ENCODE assay signal across 23 cellular contexts in the genomic region with DNA sequence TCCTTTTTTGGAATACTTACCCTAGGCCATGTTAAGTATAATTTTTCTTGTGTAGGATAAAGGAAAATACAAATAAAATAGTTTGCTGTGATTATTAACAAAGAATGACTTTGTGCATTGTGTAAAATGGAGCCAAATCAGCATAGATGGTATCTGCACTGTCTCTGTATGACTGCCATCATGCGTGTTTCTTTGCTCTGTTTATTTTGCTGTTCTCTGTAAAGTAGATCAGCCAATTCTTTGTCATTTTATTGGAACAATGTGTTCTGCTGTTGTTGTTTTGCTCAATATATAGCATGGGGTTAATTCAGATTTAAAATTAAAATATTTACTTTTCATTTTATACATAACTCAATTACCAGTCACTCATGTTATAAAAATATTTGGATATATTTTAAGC.
DNase-seq lines count a peak whose midpoint lies in the region; ATAC-seq and TF ChIP-seq lines count a peak whose summit lies in the region.
"Had no signal": no experiment of that assay in that cellular context is flagged by ENCODE, and none has a peak within 500 bp of the region (broad histone marks: within the 10 kb centered on the region; RNA-seq: fewer than 3 reads in every experiment).

No MANE protein-coding gene starts in this region.

- TF ChIP-seq RAD21 in SK-N-SH (IDR thresholded peaks at IDR 0.05; ENCODE audit: low read length): no peak

- no peak for ATAC-seq in SK-N-SH treated with all-trans-retinoic acid at 6 μM for 48 hours
- ATAC-seq in GM18502 (IDR thresholded peaks at IDR 0.05; ENCODE audit: poor library complexity, unreplicated experiment): no peak
- ATAC-seq: A549 had no signal

- TF ChIP-seq CTCF in SK-N-SH (IDR thresholded peaks at IDR 0.05) (no peak), VCaP (conservative IDR thresholded peaks at IDR 0.05) (no peak)

- intact Hi-C loops in posterior cingulate gyrus (cut with DNase I): no loop called here

- no peak overlapping the region for H3K4me3 ChIP-seq in SK-N-SH (ENCODE audit: low read depth in 2 of 2, low read length in 1 of 2)
- H3K4me3 ChIP-seq: A549; BLaER1 treated with 17β-estradiol and CSF1 and Interleukin-3, amounts not matched to agents 10 nM and 100 nM; GM23248 had no signal

- no peaks in the 10 kb centered on the region for H3F3A ChIP-seq in SK-N-SH (replicated peaks; ENCODE audit: insufficient read depth)

- no peaks in the 10 kb centered on the region for H3K4me1 ChIP-seq in SK-N-SH (ENCODE audit: control insufficient read depth in 1 of 2, insufficient read depth in 2 of 2, low read depth in 1 of 2, low read length in 1 of 2)
- H3K4me1 ChIP-seq: A549; BE2C; BLaER1 treated with 17β-estradiol and CSF1 and Interleukin-3, amounts not matched to agents 10 nM and 100 nM had no signal

- CTCF ChIA-PET in SK-N-SH (lab: Yijun Ruan, JAX): no interaction called here

- TF ChIP-seq EP300 in SK-N-SH (IDR thresholded peaks at IDR 0.05; ENCODE audit: borderline replicate concordance in 1 of 2, low read depth in 1 of 2, low read length in 1 of 2): no peak

- no peak overlapping the region for H3K4me2 ChIP-seq in SK-N-SH
- H3K4me2 ChIP-seq: A549; BLaER1 treated with 17β-estradiol and CSF1 and Interleukin-3, amounts not matched to agents 10 nM and 100 nM had no signal

- H3K9ac ChIP-seq in SK-N-SH: no peak overlapping the region
- H3K9ac ChIP-seq: BLaER1 treated with 17β-estradiol and CSF1 and Interleukin-3, amounts not matched to agents 10 nM and 100 nM; GM23248 had no signal

- no peaks in the 10 kb centered on the region; the same call in 1 of the 2 replicates for H3K9me2 ChIP-seq in SK-N-SH

- no peaks in the 10 kb centered on the region for H3K79me2 ChIP-seq in SK-N-SH (ENCODE audit: insufficient read depth)

- H3K27me3 ChIP-seq in SK-N-SH (ENCODE audit: insufficient read depth): no peaks in the 10 kb centered on the region
- H3K27me3 ChIP-seq: BE2C; BLaER1 treated with 17β-estradiol and CSF1 and Interleukin-3, amounts not matched to agents 10 nM and 100 nM had no signal

- H4K20me1 ChIP-seq in SK-N-SH (ENCODE audit: insufficient read depth): no peaks in the 10 kb centered on the region
- H4K20me1 ChIP-seq: BLaER1 treated with 17β-estradiol and CSF1 and Interleukin-3, amounts not matched to agents 10 nM and 100 nM had no signal

- no peak for DNase-seq in SK-N-SH
- peak; percentile 49 for DNase-seq in foreskin melanocyte
- no peak for DNase-seq in hippocampal formation (lab: John Stamatoyannopoulos, UW)
- DNase-seq in posterior cingulate gyrus: no peak
- DNase-seq: 8988T; ACHN; AML-193; BE2C; Calu3; CD4-positive, alpha-beta T cell; CD8-positive, alpha-beta memory T cell; COR-L47; DMS53; DMS79 treated with DMSO at 0.1 percent for 48 hours; GF-D8; GM23248; H7; HCEC 1CT had no signal

- POLR2A ChIA-PET in SK-N-SH (lab: Yijun Ruan, JAX): no interaction called here

- H3K9me3 ChIP-seq in SK-N-SH: no peaks in the 10 kb centered on the region; the same call in 1 of the 2 replicates
- H3K9me3 ChIP-seq: A549; BE2C; BLaER1 treated with 17β-estradiol and CSF1 and Interleukin-3, amounts not matched to agents 10 nM and 100 nM had no signal

- H3K36me3 ChIP-seq in SK-N-SH (replicated peaks in 1 of 2; ENCODE audit: control insufficient read depth in 1 of 2, insufficient read depth in 2 of 2, low read length in 1 of 2): no peaks in the 10 kb centered on the region
- H3K36me3 ChIP-seq: BE2C; BLaER1 treated with 17β-estradiol and CSF1 and Interleukin-3, amounts not matched to agents 10 nM and 100 nM had no signal

- H2AFZ ChIP-seq in SK-N-SH (ENCODE audit: low read depth): 0 out of 2 replicates have a peak overlapping the region, but pooled peaks have one; percentile 35
- H2AFZ ChIP-seq: GM23248 had no signal

- H3K27ac ChIP-seq in SK-N-SH (ENCODE audit: low read depth in 2 of 2, low read length in 1 of 2) (no peak overlapping the region), VCaP (peak overlapping the region; percentile 59)
- H3K27ac ChIP-seq: A549; BLaER1 treated with 17β-estradiol and CSF1 and Interleukin-3, amounts not matched to agents 10 nM and 100 nM; GM23248 had no signal

- WGBS in SK-N-SH (ENCODE audit: low lambda C conversion rate): 77% methylated on average over 1 of the region's 1 CpG

TF ChIP-seq in SK-N-SH, 30 proteins besides CTCF, POLR2A, EP300 and RAD21:
- no peak for TF ChIP-seq GATA2 (CRISPR knock-in tag; IDR thresholded peaks at IDR 0.05)
- TF ChIP-seq POLR2AphosphoS5 (IDR thresholded peaks at IDR 0.05; ENCODE audit: low read depth, low read length): no peak
- no peak for TF ChIP-seq RXRA (IDR thresholded peaks at IDR 0.05; ENCODE audit: borderline replicate concordance, low read depth)
- no peak for TF ChIP-seq SMC3 (IDR thresholded peaks at IDR 0.05; ENCODE audit: low read depth, low read length)
- TF ChIP-seq, protein P1, sequence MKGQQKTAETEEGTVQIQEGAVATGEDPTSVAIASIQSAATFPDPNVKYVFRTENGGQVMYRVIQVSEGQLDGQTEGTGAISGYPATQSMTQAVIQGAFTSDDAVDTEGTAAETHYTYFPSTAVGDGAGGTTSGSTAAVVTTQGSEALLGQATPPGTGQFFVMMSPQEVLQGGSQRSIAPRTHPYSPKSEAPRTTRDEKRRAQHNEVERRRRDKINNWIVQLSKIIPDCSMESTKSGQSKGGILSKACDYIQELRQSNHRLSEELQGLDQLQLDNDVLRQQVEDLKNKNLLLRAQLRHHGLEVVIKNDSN (IDR thresholded peaks at IDR 0.05; ENCODE audit: borderline replicate concordance, low read depth): no peak
- no peak for TF ChIP-seq ELF1 (IDR thresholded peaks at IDR 0.05)
- TF ChIP-seq TAF1 (IDR thresholded peaks at IDR 0.05; ENCODE audit: borderline replicate concordance, low read depth, low read length): no peak
- TF ChIP-seq NRF1 (IDR thresholded peaks at IDR 0.05; ENCODE audit: low read depth, low read length): no peak
- no peak for TF ChIP-seq FOXJ3 (CRISPR knock-in tag; IDR thresholded peaks at IDR 0.05)
- TF ChIP-seq MXI1 (IDR thresholded peaks at IDR 0.05; ENCODE audit: low read depth, low read length): no peak
- no peak for TF ChIP-seq TCF12 (IDR thresholded peaks at IDR 0.05)

TF ChIP-seq in SK-N-SH treated with all-trans-retinoic acid at 6 μM for 48 hours, 23 proteins besides CTCF, POLR2A, EP300 and RAD21:
- no peak for TF ChIP-seq ZNF565 (CRISPR knock-in tag; conservative IDR thresholded peaks at IDR 0.05; ENCODE audit: low read depth)
- no peak for TF ChIP-seq SNAI2 (CRISPR knock-in tag; IDR thresholded peaks at IDR 0.05)
- TF ChIP-seq, protein P2, sequence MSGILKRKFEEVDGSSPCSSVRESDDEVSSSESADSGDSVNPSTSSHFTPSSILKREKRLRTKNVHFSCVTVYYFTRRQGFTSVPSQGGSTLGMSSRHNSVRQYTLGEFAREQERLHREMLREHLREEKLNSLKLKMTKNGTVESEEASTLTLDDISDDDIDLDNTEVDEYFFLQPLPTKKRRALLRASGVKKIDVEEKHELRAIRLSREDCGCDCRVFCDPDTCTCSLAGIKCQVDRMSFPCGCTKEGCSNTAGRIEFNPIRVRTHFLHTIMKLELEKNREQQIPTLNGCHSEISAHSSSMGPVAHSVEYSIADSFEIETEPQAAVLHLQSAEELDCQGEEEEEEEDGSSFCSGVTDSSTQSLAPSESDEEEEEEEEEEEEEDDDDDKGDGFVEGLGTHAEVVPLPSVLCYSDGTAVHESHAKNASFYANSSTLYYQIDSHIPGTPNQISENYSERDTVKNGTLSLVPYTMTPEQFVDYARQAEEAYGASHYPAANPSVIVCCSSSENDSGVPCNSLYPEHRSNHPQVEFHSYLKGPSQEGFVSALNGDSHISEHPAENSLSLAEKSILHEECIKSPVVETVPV (CRISPR knock-in tag; IDR thresholded peaks at IDR 0.05): no peak
- no peak for TF ChIP-seq BACH2 (CRISPR knock-in tag; IDR thresholded peaks at IDR 0.05; ENCODE audit: borderline replicate concordance)
- TF ChIP-seq, protein P3, sequence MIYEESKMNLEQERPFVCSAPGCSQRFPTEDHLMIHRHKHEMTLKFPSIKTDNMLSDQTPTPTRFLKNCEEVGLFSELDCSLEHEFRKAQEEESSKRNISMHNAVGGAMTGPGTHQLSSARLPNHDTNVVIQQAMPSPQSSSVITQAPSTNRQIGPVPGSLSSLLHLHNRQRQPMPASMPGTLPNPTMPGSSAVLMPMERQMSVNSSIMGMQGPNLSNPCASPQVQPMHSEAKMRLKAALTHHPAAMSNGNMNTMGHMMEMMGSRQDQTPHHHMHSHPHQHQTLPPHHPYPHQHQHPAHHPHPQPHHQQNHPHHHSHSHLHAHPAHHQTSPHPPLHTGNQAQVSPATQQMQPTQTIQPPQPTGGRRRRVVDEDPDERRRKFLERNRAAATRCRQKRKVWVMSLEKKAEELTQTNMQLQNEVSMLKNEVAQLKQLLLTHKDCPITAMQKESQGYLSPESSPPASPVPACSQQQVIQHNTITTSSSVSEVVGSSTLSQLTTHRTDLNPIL (CRISPR knock-in tag; IDR thresholded peaks at IDR 0.05; ENCODE audit: low read depth): no peak
